In the genomic region with DNA sequence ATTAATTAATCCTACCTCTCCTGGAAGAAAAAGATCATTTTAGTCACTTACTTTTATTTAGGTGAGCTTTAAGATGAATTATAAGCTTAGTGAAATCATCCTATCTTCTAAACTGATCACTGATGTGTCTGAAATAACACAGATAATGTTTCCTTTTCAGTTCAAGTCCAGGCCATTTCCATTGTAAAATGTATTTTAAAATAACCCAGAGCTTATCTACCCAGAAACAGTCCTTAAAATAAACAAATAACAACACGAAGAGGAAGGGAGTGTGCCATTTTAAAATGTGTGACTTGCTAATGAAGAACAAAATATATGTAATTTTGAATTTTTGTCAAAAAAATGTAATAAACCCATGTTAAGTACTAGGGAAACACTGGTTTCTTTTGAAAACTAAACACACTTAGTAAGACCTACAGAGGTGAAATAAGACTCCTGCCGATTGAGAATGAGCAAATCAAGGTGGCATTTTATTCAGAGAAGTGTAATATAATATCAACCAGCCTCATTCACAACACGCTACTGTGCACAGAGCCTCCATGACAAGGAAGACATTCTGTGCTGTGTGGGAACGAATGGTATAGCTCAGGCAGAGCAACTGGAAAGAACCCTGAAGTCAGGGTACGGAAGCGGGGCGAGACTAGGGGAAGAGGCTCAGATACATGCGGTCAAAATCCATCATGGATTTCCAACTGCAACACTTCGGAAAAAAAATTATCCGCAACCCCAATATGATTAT, we compare ENCODE assay signal across 20 cellular contexts. TPM values are rescaled to one million over a fixed set of nuclear protein-coding genes. Genes with fewer than 3 reads are reported as not detected.
DNase-seq lines count a peak whose midpoint lies in the region; ATAC-seq, FAIRE-seq and TF ChIP-seq lines count a peak whose summit lies in the region.
"Had no signal": no experiment of that assay in that cellular context is flagged by ENCODE, and none has a peak within 500 bp of the region (broad histone marks: within the 10 kb centered on the region; RNA-seq: fewer than 3 reads in every experiment).

No MANE protein-coding gene starts in this region.

- no peaks in the 10 kb centered on the region for H3K27me3 ChIP-seq in RWPE2 (ENCODE audit: insufficient read depth, poor library complexity, severe bottlenecking)
- no peaks in the 10 kb centered on the region for H3K27me3 ChIP-seq in trophoblast cell (ENCODE audit: insufficient read depth, low read length)
- H3K27me3 ChIP-seq in upper lobe of left lung, result no peaks in the 10 kb centered on the region
- H3K27me3 ChIP-seq: colonic mucosa, esophagus muscularis mucosa, Peyer's patch had no signal

- H3K79me1 ChIP-seq in trophoblast cell (ENCODE audit: low read length), result peaks cover 4% of the 10 kb centered on the region

- H2AK5ac ChIP-seq in trophoblast cell (ENCODE audit: low read length), result no peak overlapping the region

- H3K79me2 ChIP-seq in trophoblast cell (ENCODE audit: control insufficient read depth, insufficient read depth, low read length, poor library complexity), result no peaks in the 10 kb centered on the region

- H2BK5ac ChIP-seq in trophoblast cell (ENCODE audit: low read depth, low read length, poor library complexity), result no peak overlapping the region

- FAIRE-seq in H54 (lab: Jason Lieb, UNC), result no peak
- FAIRE-seq: GM18507 had no signal

- H3K36me3 ChIP-seq in RWPE2 (ENCODE audit: low read depth), result peaks cover 20% of the 10 kb centered on the region
- H3K36me3 ChIP-seq in trophoblast cell (ENCODE audit: control insufficient read depth in 1 of 2, insufficient read depth in 2 of 2, low read length in 2 of 2), result no peaks in the 10 kb centered on the region
- no peaks in the 10 kb centered on the region for H3K36me3 ChIP-seq in upper lobe of left lung
- H3K36me3 ChIP-seq: colonic mucosa, Peyer's patch had no signal

- no peak overlapping the region for H3K4ac ChIP-seq in trophoblast cell (ENCODE audit: low read depth, low read length)

- no peak for TF ChIP-seq CTCF in RWPE2 (IDR thresholded peaks at IDR 0.05; ENCODE audit: poor library complexity, severe bottlenecking)
- no peak for TF ChIP-seq CTCF in epithelial cell of esophagus (IDR thresholded peaks at IDR 0.05; ENCODE audit: insufficient read depth, low read depth, low read length, missing control alignments)
- TF ChIP-seq CTCF in upper lobe of left lung (IDR thresholded peaks at IDR 0.05), result no peak

- H4K12ac ChIP-seq in trophoblast cell (ENCODE audit: low read depth, low read length), result no peak overlapping the region

- H3K14ac ChIP-seq in trophoblast cell (ENCODE audit: low read length), result no peak overlapping the region

- peak overlapping the region; percentile 27 for H2BK12ac ChIP-seq in trophoblast cell (ENCODE audit: low read length)

- H3K9me3 ChIP-seq in RWPE2 (ENCODE audit: severe bottlenecking) (no peaks in the 10 kb centered on the region), trophoblast cell (ENCODE audit: insufficient read depth, low read depth, low read length) (no peaks in the 10 kb centered on the region), upper lobe of left lung (no peaks in the 10 kb centered on the region)
- H3K9me3 ChIP-seq: colonic mucosa, esophagus muscularis mucosa, Peyer's patch had no signal

- H3K27ac ChIP-seq in RWPE2 (ENCODE audit: poor library complexity, severe bottlenecking) (peak overlapping the region; percentile 99), trophoblast cell (ENCODE audit: low read depth, low read length) (peak overlapping the region; percentile 15), upper lobe of left lung (no peak overlapping the region)
- H3K27ac ChIP-seq: esophagus muscularis mucosa, Peyer's patch had no signal

- H4K91ac ChIP-seq in trophoblast cell (ENCODE audit: low read depth, low read length), result no peak overlapping the region

- H4K8ac ChIP-seq in trophoblast cell (ENCODE audit: low read depth, low read length), result no peak overlapping the region

- TF ChIP-seq POLR2A in H54 (IDR thresholded peaks at IDR 0.05; ENCODE audit: low read depth, low read length), result no peak
- TF ChIP-seq POLR2A in upper lobe of left lung (IDR thresholded peaks at IDR 0.05), result no peak

- no peak overlapping the region for H3K18ac ChIP-seq in trophoblast cell (ENCODE audit: low read length)

- DNase-seq in Daoy (ENCODE audit: low read depth) (peak; percentile 68), RWPE2 (ENCODE audit: low spot score) (no peak), epithelial cell of esophagus (ENCODE audit: low read depth) (peak; percentile 36), trophoblast cell (no peak), H54 (ENCODE audit: insufficient read length, low spot score) (no peak), T-helper 2 cell (no peak), upper lobe of left lung (no peak)
- DNase-seq in activated T-cell treated with anti-CD3 and anti-CD28 coated beads, Interleukin-2, amount 50 U/mL, for 48 hours, result no peak
- DNase-seq: activated B cell treated with CpG ODN at 0.5 μM for 24 hours; activated effector memory CD4-positive, alpha-beta T cell treated with Interleukin-2 at 50 U/mL for 16 hours; AML-193; colonic mucosa; Kasumi-1; NCI-H526 treated with DMSO at 0.1 percent for 48 hours; Peyer's patch; posterior cingulate gyrus; stimulated activated CD4-positive, alpha-beta T cell treated with anti-CD3 and anti-CD28 coated beads, Interleukin-12 subunit alpha, Interleukin-12 subunit beta, amount 100 ng/mL, for 4 hours; stimulated activated naive CD8-positive, alpha-beta T cell treated with anti-CD3 and anti-CD28 coated beads, Interleukin-15, amount 100 ng/mL, for 72 hours had no signal

- H3K9ac ChIP-seq in trophoblast cell (ENCODE audit: low read length), result no peak overlapping the region

- WGBS in trophoblast cell (ENCODE audit: extremely low coverage, insufficient coverage, insufficient read length), result no CpG with 5 or more reads among the region's 10 CpGs
- 85 to 86% methylated on average over 10 of the region's 10 CpGs for WGBS in upper lobe of left lung, 2 donors

- H3K4me1 ChIP-seq in RWPE2 (ENCODE audit: insufficient read depth, poor library complexity, severe bottlenecking), result peaks cover 82% of the 10 kb centered on the region
- H3K4me1 ChIP-seq in trophoblast cell (ENCODE audit: control insufficient read depth in 1 of 2, insufficient read depth in 2 of 2, low read length in 2 of 2), result peaks cover 10 to 11% of the 10 kb centered on the region in 2 experiments
- H3K4me1 ChIP-seq in upper lobe of left lung, result peaks cover 13 to 43% (median 35%) of the 10 kb centered on the region in 4 donors

- H2BK120ac ChIP-seq in trophoblast cell (ENCODE audit: insufficient read depth, low read length, poor library complexity), result no peak overlapping the region

- no peak overlapping the region for H3K23ac ChIP-seq in trophoblast cell (ENCODE audit: low read length)

- H2AFZ ChIP-seq in trophoblast cell (ENCODE audit: insufficient read depth, low read length, poor library complexity), result no peak overlapping the region

- H3K4me3 ChIP-seq in RWPE2 (ENCODE audit: severe bottlenecking) (peak overlapping the region; percentile 13), epithelial cell of esophagus (ENCODE audit: low read length) (peak overlapping the region; percentile 37), trophoblast cell (ENCODE audit: low read depth, low read length) (no peak overlapping the region), upper lobe of left lung (no peak overlapping the region)
- H3K4me3 ChIP-seq: colonic mucosa, esophagus muscularis mucosa, Peyer's patch had no signal

- TF ChIP-seq EP300 in upper lobe of left lung (IDR thresholded peaks at IDR 0.05), result no peak

- no peak for ATAC-seq in RWPE2 (ENCODE audit: low read depth)
- ATAC-seq in upper lobe of left lung (ENCODE audit: low FRiP score in 2 of 2), result no peak
- ATAC-seq: stimulated activated naive CD8-positive, alpha-beta T cell treated with anti-CD3 and anti-CD28 coated beads, Interleukin-15, amount 100 ng/mL, for 72 hours had no signal

- peak overlapping the region; percentile 32 for H3K4me2 ChIP-seq in trophoblast cell (ENCODE audit: low read length)

RNA-seq across cellular contexts. Expression of a gene that starts 7.7 kb away (rescaled TPM):
- 60.6 and 73.0 TPM in 2 replicates for total RNA-seq in Daoy (2014; rRNA removed; shearing (Covaris generic))
- polyA plus RNA-seq in trophoblast cell (2013), result 6.9 TPM in 2 replicates
- total RNA-seq in upper lobe of left lung, result 100 to 1,000 TPM in 1 of 6 donors, 10 to 100 TPM in 5; 30.2 to 104 (median 39.9) TPM

RNA-seq across cellular contexts. Expression of a gene that starts 41.5 kb away (rescaled TPM):
- total RNA-seq in Daoy (2014; rRNA removed; shearing (Covaris generic)), result 1.4 and 4.1 TPM in 2 replicates
- polyA plus RNA-seq in trophoblast cell (2013), result not detected in 2 replicates
- total RNA-seq in upper lobe of left lung, result 1 to 10 TPM in 3 of 6 donors, under 1 TPM in 2, not detected in 1; 0.30 to 2.3 (median 1.4) TPM
- total RNA-seq: activated B cell treated with CpG ODN at 0.5 μM for 24 hours, Peyer's patch had no signal

Comparison
In these comparisons a context has a peak if more than half of its experiments do, and no peak if none do; other contexts are left out.
1. DNase-seq: peak in Daoy (single experiment) and epithelial cell of esophagus (single experiment); none in RWPE2 (single experiment), trophoblast cell (0 of 2), H54 (single experiment), activated T-cell treated with anti-CD3 and anti-CD28 coated beads, Interleukin-2, amount 50 U/mL, for 48 hours (0 of 2), T-helper 2 cell (0 of 5) and upper lobe of left lung (0 of 2).
2. H3K27ac ChIP-seq: peak in RWPE2 (single experiment) and trophoblast cell (single experiment); none in upper lobe of left lung (0 of 4).
3. H3K4me3 ChIP-seq: peak in RWPE2 (single experiment) and epithelial cell of esophagus (single experiment); none in trophoblast cell (single experiment) and upper lobe of left lung (0 of 4).